17 cellular contexts compared by ENCODE assay signal in genomic region chr11:62141111-62142042, GRCh38. TPM values are rescaled to one million over a fixed set of nuclear protein-coding genes. Genes with fewer than 3 reads are reported as not detected.
"Had no signal": no experiment of that assay in that cellular context is flagged by ENCODE, and none has a peak within 500 bp of the region (broad histone marks: within the 10 kb centered on the region; RNA-seq: fewer than 3 reads in every experiment).

No MANE protein-coding gene starts in this region.

- DNase-seq: activated CD4-positive, alpha-beta T cell treated with anti-CD3 and anti-CD28 coated beads, Interleukin-2, amount 50 U/mL, for 4 hours; activated naive CD4-positive, alpha-beta T cell treated with anti-CD3 and anti-CD28 coated beads, Interleukin-2, amount 50 U/mL, for 16 hours; amniotic stem cell; cerebellar nuclear complex; mesenchymal stem cell; nephron progenitor cell; SHP77 treated with DMSO at 0.1 percent for 48 hours; stimulated activated CD4-positive, alpha-beta T cell treated with anti-CD3 and anti-CD28 coated beads, Interleukin-4, amount 100 ng/mL, for 4 hours had no signal

- ATAC-seq: activated T-helper 17 cell treated with anti-CD3 and anti-CD28 coated beads, Interleukin-2, amount 50 U/mL, for 72 hours; body of pancreas; left colon had no signal

- H3K9me3 Mint-ChIP-seq: activated T-helper 17 cell treated with anti-CD3 and anti-CD28 coated beads, Interleukin-2, amount 50 U/mL, for 72 hours; nephron progenitor cell had no signal

- H3K27me3 Mint-ChIP-seq: activated T-helper 17 cell treated with anti-CD3 and anti-CD28 coated beads, Interleukin-2, amount 50 U/mL, for 72 hours had no signal

- H3K27ac Mint-ChIP-seq: activated T-helper 17 cell treated with anti-CD3 and anti-CD28 coated beads, Interleukin-2, amount 50 U/mL, for 72 hours; nephron progenitor cell had no signal

- H3K4me3 Mint-ChIP-seq: activated T-helper 17 cell treated with anti-CD3 and anti-CD28 coated beads, Interleukin-2, amount 50 U/mL, for 72 hours; nephron progenitor cell had no signal

- H3K4me1 Mint-ChIP-seq: activated T-helper 17 cell treated with anti-CD3 and anti-CD28 coated beads, Interleukin-2, amount 50 U/mL, for 72 hours; nephron progenitor cell had no signal

RNA-seq across cellular contexts. Expression of gene SCGB1D1, which starts 48.6 kb away (rescaled TPM):
- total RNA-seq: activated T-helper 17 cell treated with anti-CD3 and anti-CD28 coated beads, Interleukin-2, amount 50 U/mL, for 72 hours; body of pancreas; dorsolateral prefrontal cortex; esophagus muscularis mucosa; fibroblast of villous mesenchyme; left colon; ovary; T-helper 2 cell treated with Interferon-gamma antibody and Interleukin-4, amounts not matched to agents 100 ng/mL and 5 ng/mL, for 36 hours; tibial nerve had no signal
- polyA plus RNA-seq: ovary had no signal
